1 cellular context compared by ENCODE assay signal in the genomic region with DNA sequence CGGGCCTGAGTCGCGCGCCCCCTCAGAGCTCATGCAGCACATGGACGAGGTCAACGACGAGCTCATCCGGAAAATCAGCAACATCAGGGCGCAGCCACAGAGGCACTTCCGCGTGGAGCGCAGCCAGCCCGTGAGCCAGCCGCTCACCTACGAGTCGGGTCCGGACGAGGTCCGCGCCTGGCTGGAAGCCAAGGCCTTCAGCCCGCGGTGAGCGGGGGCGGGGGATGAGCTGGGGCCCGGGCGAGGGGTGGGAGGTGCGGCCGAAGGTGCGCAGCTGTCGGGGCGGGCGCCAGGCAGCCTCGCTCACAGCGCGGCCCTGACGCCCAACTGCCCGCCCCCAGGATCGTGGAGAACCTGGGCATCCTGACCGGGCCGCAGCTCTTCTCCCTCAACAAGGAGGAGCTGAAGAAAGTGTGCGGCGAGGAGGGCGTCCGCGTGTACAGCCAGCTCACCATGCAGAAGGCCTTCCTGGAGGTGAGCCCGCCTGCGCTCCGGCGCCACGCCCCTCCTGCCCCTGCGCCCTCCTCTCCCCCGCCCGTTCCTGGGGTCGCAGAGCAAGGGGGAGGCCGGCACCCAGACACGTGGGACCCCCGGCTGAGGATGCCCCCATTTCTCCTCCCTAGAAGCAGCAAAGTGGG.
TF ChIP-seq lines count a peak whose summit lies in the region.

No MANE protein-coding gene starts in this region.

TF ChIP-seq in IMR-90, 13 proteins besides CTCF, POLR2A, EP300 and RAD21 (continued from another document):
- TF ChIP-seq MAZ (IDR thresholded peaks at IDR 0.05; ENCODE audit: borderline replicate concordance, low read depth, low read length) (no peak), RFX5 (IDR thresholded peaks at IDR 0.05; ENCODE audit: low read depth, low read length) (no peak), FOS (IDR thresholded peaks at IDR 0.05; ENCODE audit: low read depth, low read length) (no peak), NFE2L2 (IDR thresholded peaks at IDR 0.05; ENCODE audit: low read depth, low read length) (no peak)
